7 cellular contexts compared by ENCODE assay signal in the genomic region with DNA sequence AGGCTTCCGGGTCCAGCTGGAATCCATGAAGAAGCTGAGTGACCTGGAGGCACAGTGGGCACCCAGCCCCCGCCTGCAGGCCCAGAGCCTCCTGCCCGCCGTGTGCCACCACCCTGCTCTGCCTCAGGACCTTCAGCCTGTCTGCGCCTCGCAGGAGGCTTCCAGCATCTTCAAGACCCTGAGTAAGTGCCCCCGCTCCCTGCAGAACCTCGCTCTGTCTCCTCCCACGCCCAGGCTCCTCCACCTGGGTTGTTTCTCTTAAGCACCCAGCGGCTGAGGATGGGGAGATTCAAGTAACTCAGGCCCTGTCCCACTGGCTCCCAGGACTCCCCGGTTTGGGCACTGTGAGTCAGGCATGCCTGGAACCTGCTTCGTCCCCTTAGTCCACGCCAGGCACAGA. TPM values are rescaled to one million over a fixed set of nuclear protein-coding genes. Genes with fewer than 3 reads are reported as not detected.
"Had no signal": no experiment of that assay in that cellular context is flagged by ENCODE, and none has a peak within 500 bp of the region (broad histone marks: within the 10 kb centered on the region; RNA-seq: fewer than 3 reads in every experiment).

No MANE protein-coding gene starts in this region.

- H3K4me1 Mint-ChIP-seq: GM23338, H9 had no signal

- DNase-seq: H9, HCEC 1CT had no signal

- ATAC-seq: GM23338, HepG2 had no signal

- H3K4me3 Mint-ChIP-seq: GM23338, H9, IgD-negative memory B cell had no signal

- H3K9me3 Mint-ChIP-seq: GM23338, H9, IgD-negative memory B cell had no signal

- H3K4me2 ChIP-seq: GM23338 had no signal

- H3K36me3 Mint-ChIP-seq: IgD-negative memory B cell had no signal

- H3K4me3 ChIP-seq: GM23338 had no signal

- H2AFZ ChIP-seq: GM23338 had no signal

- H3K27ac Mint-ChIP-seq: GM23338, H9 had no signal

RNA-seq across cellular contexts. Expression of a gene that starts 1.5 kb away (rescaled TPM):
- total RNA-seq: GM23338, H1, H9, HepG2, HT1080 had no signal
- polyA plus RNA-seq: GM23338, H1, HepG2, IgD-negative memory B cell had no signal

RNA-seq across cellular contexts. Expression of a gene that starts 9.9 kb away (rescaled TPM):
- total RNA-seq: GM23338, H1, H9, HepG2 had no signal
- polyA plus RNA-seq: GM23338, H1, HepG2, IgD-negative memory B cell had no signal
